ENCODE assay signal across 16 cellular contexts in the genomic region with DNA sequence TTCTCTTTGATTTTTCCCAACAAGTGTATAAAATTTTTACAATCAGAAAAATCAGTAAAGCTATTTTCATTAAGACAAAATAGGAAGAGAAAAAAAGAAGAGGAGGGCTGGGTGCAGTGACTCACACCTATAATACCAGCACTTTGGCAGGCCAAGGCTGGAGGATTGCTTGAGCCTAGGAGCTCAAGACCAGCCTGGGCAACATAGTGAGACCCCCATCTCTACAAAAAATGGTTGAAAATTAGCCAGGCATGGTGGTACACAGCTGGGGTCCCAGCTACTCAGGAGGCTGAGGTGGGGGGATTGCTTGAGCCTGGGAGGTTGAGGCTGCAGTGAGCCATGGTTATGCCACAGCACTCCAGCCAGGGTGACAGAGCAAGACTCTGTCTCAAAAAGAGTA.
DNase-seq lines count a peak whose midpoint lies in the region; ATAC-seq, FAIRE-seq and TF ChIP-seq lines count a peak whose summit lies in the region.
"Had no signal": no experiment of that assay in that cellular context is flagged by ENCODE, and none has a peak within 500 bp of the region (broad histone marks: within the 10 kb centered on the region; RNA-seq: fewer than 3 reads in every experiment).

No MANE protein-coding gene starts in this region.

- H4K20me1 ChIP-seq in HepG2 (ENCODE audit: insufficient read depth, low read length) (no peaks in the 10 kb centered on the region), smooth muscle cell (ENCODE audit: low read depth) (no peaks in the 10 kb centered on the region)

- peaks cover 19% of the 10 kb centered on the region for H3F3A ChIP-seq in smooth muscle cell (ENCODE audit: low read depth)

- no peak for TF ChIP-seq EP300 in HepG2 (IDR thresholded peaks at IDR 0.05; ENCODE audit: low read depth in 2 of 2, low read length in 2 of 2)
- TF ChIP-seq EP300 in HepG2 (CRISPR knock-in tag; IDR thresholded peaks at IDR 0.05; ENCODE audit: borderline replicate concordance), result no peak

- TF ChIP-seq POLR2A in HepG2 (IDR thresholded peaks at IDR 0.05; ENCODE audit: insufficient read depth in 1 of 2, low read depth in 2 of 2, low read length in 2 of 2) (no peak), right lobe of liver (IDR thresholded peaks at IDR 0.05) (no peak)

- no peak for FAIRE-seq in HepG2 (lab: Jason Lieb, UNC)

- POLR2A ChIA-PET in HepG2 (lab: Yijun Ruan, JAX), result interaction anchor here (1.2 kb wide), 1 partner anchor 9 kb away, joined by 4 read pairs; no protein-coding TSS in a partner anchor

- H3K4me3 ChIP-seq in HepG2 (replicated peaks in 1 of 3; ENCODE audit: insufficient read depth in 1 of 3, low read depth in 2 of 3, low read length in 3 of 3), result no peak overlapping the region
- no peak overlapping the region for H3K4me3 ChIP-seq in right lobe of liver
- H3K4me3 ChIP-seq in brain microvascular endothelial cell (ENCODE audit: low read depth, low read length), result no peak overlapping the region
- H3K4me3 ChIP-seq in smooth muscle cell, result no peak overlapping the region
- H3K4me3 ChIP-seq: GM23248, HAP-1 had no signal

- H3K36me3 ChIP-seq in HepG2 (replicated peaks in 1 of 2; ENCODE audit: control insufficient read depth in 1 of 2, insufficient read depth in 2 of 2, low read length in 2 of 2) (no peaks in the 10 kb centered on the region), right lobe of liver (no peaks in the 10 kb centered on the region), brain microvascular endothelial cell (replicated peaks) (no peaks in the 10 kb centered on the region), smooth muscle cell (ENCODE audit: low read depth) (no peaks in the 10 kb centered on the region)
- H3K36me3 ChIP-seq: HAP-1 had no signal

- DNase-seq in HepG2 (ENCODE audit: low spot score), result no peak
- no peak for DNase-seq in right lobe of liver
- DNase-seq in brain microvascular endothelial cell, result no peak
- peak; percentile 30 for DNase-seq in iris pigment epithelial cell (ENCODE audit: low read depth)
- DNase-seq in smooth muscle cell (lab: John Stamatoyannopoulos, UW; ENCODE audit: unreplicated experiment), result no peak
- DNase-seq in foreskin keratinocyte, result no peak
- DNase-seq: CD8-positive, alpha-beta memory T cell; DMS53; GF-D8; IMR-90 had no signal

- H3K9ac ChIP-seq in HepG2 (ENCODE audit: insufficient read depth, low read depth, low read length) (no peak overlapping the region), smooth muscle cell (ENCODE audit: low read depth) (peak overlapping the region; percentile 15)
- H3K9ac ChIP-seq: GM23248 had no signal

- H3K4me2 ChIP-seq in HepG2 (ENCODE audit: low read depth, low read length) (no peak overlapping the region), smooth muscle cell (peak overlapping the region; percentile 9)

- in situ Hi-C loops in HepG2 (cut with HindIII; ENCODE audit: extremely low pct_ligation_motif_present, low pct_unique_long_range_greater_than_20kb) (no loop called here), brain microvascular endothelial cell (cut with HindIII; ENCODE audit: low pct_ligation_motif_present, low sequenced_read_pairs) (no loop called here)

- CTCF ChIA-PET in HepG2 (lab: Yijun Ruan, JAX; ENCODE audit: low intra/inter-chr PET ratio, low total read pairs), result no interaction called here

- H2AFZ ChIP-seq in HepG2 (ENCODE audit: low read length), result no peak overlapping the region
- H2AFZ ChIP-seq in smooth muscle cell (ENCODE audit: low read depth), result no peak overlapping the region
- H2AFZ ChIP-seq: GM23248 had no signal

- H3K4me1 ChIP-seq in HepG2 (ENCODE audit: insufficient read depth, low read length) (peaks cover 42% of the 10 kb centered on the region), right lobe of liver (peaks cover 0 to 28% (median 10%) of the 10 kb centered on the region in 4 donors), smooth muscle cell (ENCODE audit: low read depth) (peaks cover 47% of the 10 kb centered on the region), foreskin keratinocyte (no peaks in the 10 kb centered on the region)

- ATAC-seq in HepG2 (no peak), right lobe of liver (no peak), foreskin keratinocyte (no peak), HG03108 (IDR thresholded peaks at IDR 0.05; ENCODE audit: unreplicated experiment) (no peak), HG02840 (IDR thresholded peaks at IDR 0.05; ENCODE audit: low FRiP score, unreplicated experiment) (no peak)

- H3K27ac ChIP-seq in HepG2 (ENCODE audit: extremely low read length, insufficient read depth, low read length), result no peak overlapping the region
- no peak overlapping the region for H3K27ac ChIP-seq in right lobe of liver
- H3K27ac ChIP-seq in brain microvascular endothelial cell, result peak overlapping the region; percentile 80
- H3K27ac ChIP-seq in smooth muscle cell (ENCODE audit: low read depth), result peak overlapping the region; percentile 77
- H3K27ac ChIP-seq in foreskin keratinocyte, result no peak overlapping the region
- H3K27ac ChIP-seq: 22Rv1, GM23248, HL-60 had no signal

- intact Hi-C loops in HepG2 (cut with micrococcal nuclease; ENCODE audit: unreplicated experiment) (no loop called here), right lobe of liver (cut with DNase I) (no loop called here)

- no peak for TF ChIP-seq RAD21 in HepG2 (CRISPR knock-in tag; IDR thresholded peaks at IDR 0.05)

- TF ChIP-seq CTCF in HepG2 (CRISPR knock-in tag; IDR thresholded peaks at IDR 0.05), result no peak
- TF ChIP-seq CTCF in right lobe of liver (IDR thresholded peaks at IDR 0.05), result no peak
- TF ChIP-seq CTCF in brain microvascular endothelial cell (IDR thresholded peaks at IDR 0.05; ENCODE audit: low read depth, low read length, missing control alignments), result no peak
- no peak for TF ChIP-seq CTCF in smooth muscle cell (IDR thresholded peaks at IDR 0.05; ENCODE audit: borderline replicate concordance, insufficient read depth, poor library complexity, severe bottlenecking)
- TF ChIP-seq CTCF in foreskin keratinocyte (conservative IDR thresholded peaks at IDR 0.05), result no peak

- H3K9me3 ChIP-seq in HepG2 (ENCODE audit: low read length), result peaks cover 18% of the 10 kb centered on the region
- peaks cover 0 to 3% (median 0%) of the 10 kb centered on the region in 4 donors for H3K9me3 ChIP-seq in right lobe of liver
- H3K9me3 ChIP-seq in smooth muscle cell (replicated peaks; ENCODE audit: low read depth), result no peaks in the 10 kb centered on the region

- no peaks in the 10 kb centered on the region for H3K79me2 ChIP-seq in HepG2 (ENCODE audit: insufficient read depth, low read length)
- H3K79me2 ChIP-seq in smooth muscle cell (ENCODE audit: low read depth), result no peaks in the 10 kb centered on the region

- H3K27me3 ChIP-seq in HepG2 (ENCODE audit: control insufficient read depth in 1 of 2, insufficient read depth in 2 of 2, low read length in 2 of 2), result no peaks in the 10 kb centered on the region
- no peaks in the 10 kb centered on the region for H3K27me3 ChIP-seq in right lobe of liver
- H3K27me3 ChIP-seq in brain microvascular endothelial cell (replicated peaks), result no peaks in the 10 kb centered on the region
- no peaks in the 10 kb centered on the region for H3K27me3 ChIP-seq in smooth muscle cell (ENCODE audit: low read depth)
- no peaks in the 10 kb centered on the region for H3K27me3 ChIP-seq in foreskin keratinocyte

- no TSS peak for BruUV-seq in HepG2 (replicated peaks; lab: Mats Ljungman, UMichigan)

TF ChIP-seq in HepG2, 621 proteins besides CTCF, POLR2A, EP300 and RAD21:
- TF ChIP-seq, protein P1, sequence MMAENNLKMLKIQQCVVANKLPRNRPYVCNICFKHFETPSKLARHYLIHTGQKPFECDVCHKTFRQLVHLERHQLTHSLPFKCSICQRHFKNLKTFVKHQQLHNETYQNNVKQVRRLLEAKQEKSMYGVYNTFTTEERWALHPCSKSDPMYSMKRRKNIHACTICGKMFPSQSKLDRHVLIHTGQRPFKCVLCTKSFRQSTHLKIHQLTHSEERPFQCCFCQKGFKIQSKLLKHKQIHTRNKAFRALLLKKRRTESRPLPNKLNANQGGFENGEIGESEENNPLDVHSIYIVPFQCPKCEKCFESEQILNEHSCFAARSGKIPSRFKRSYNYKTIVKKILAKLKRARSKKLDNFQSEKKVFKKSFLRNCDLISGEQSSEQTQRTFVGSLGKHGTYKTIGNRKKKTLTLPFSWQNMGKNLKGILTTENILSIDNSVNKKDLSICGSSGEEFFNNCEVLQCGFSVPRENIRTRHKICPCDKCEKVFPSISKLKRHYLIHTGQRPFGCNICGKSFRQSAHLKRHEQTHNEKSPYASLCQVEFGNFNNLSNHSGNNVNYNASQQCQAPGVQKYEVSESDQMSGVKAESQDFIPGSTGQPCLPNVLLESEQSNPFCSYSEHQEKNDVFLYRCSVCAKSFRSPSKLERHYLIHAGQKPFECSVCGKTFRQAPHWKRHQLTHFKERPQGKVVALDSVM (CRISPR knock-in tag; IDR thresholded peaks at IDR 0.05), result no peak
- TF ChIP-seq CBX1 (IDR thresholded peaks at IDR 0.05; ENCODE audit: low read depth) (no peak), ZNF121 (CRISPR knock-in tag; IDR thresholded peaks at IDR 0.05) (peak; percentile 34; the same call in 1 of the 2 replicates)

Comparison
In these comparisons a context has a peak if more than half of its experiments do, and no peak if none do; other contexts are left out.
1. H3K27ac ChIP-seq: peak in brain microvascular endothelial cell (single experiment) and smooth muscle cell (single experiment); none in HepG2 (single experiment), right lobe of liver (0 of 3) and foreskin keratinocyte (single experiment).